8 cellular contexts compared by ENCODE assay signal in the genomic region with DNA sequence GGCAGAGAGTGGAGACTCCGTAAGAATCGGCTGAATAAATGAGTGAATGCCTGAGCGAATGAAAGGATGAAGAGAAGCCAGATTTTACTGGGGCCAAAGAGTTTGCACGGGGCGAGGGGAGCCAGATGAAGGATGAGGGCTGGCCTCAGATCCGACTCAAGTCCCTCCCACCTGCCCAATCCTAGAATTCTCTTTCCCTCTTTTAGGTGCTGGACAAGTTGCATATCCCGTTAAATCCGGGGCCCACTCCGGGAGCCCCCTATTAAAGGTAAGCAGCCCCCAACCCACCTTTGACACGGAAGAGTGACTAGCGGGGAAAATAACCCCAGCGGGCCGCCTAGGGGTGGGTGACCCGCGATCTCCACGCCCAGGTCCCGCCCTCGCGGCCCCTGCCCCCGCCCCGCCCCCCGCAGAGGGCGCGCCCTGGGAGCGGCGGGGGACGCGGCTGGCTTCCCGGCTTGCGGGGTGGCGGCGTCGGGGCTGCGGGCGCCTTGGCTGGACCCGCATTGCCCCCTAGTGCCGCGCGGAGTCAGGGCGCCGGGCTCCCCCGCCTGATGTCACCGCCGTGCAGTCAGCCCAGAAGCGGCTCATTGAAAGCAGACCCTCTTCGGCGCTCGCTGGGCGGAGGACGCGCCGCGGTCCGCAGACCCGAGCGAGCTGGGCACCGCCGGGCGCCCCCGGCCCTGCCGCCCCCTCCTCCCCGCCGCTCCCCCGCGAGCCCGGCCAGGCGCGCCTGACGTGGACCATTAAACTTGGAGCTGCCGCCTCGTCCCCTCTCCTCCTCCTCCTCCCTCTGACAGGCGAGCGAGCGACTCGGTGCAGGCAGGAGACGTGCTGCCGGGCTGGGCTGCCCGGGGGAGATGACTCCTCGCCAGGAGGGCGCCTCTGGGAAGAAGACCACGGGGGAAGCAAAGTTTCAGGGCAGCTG. TPM values are rescaled to one million over a fixed set of nuclear protein-coding genes. Genes with fewer than 3 reads are reported as not detected.
A peak's percentile ranks its signal among the peaks of the same experiment; 100 is the strongest.
DNase-seq lines count a peak whose midpoint lies in the region; ATAC-seq and TF ChIP-seq lines count a peak whose summit lies in the region.

A gene (plus strand): TSS at position 570 of the 928 bp plus-strand sequence. CDS start 424 bp downstream, outside the sequence.

- no peak within 1 kb of the TSS for H3K27ac Mint-ChIP-seq in endothelial cell (ENCODE audit: unreplicated experiment)

- no peak for ATAC-seq in HG03196 (IDR thresholded peaks at IDR 0.05; ENCODE audit: unreplicated experiment)

- no peak for TF ChIP-seq POLR2A in NB4 (IDR thresholded peaks at IDR 0.05; ENCODE audit: extremely low read depth, insufficient read length)

- H3K9me3 Mint-ChIP-seq in endothelial cell (ENCODE audit: unreplicated experiment): no peaks in the 10 kb centered on the region

- TF ChIP-seq CTCF in AG09309 (IDR thresholded peaks at IDR 0.05; ENCODE audit: control insufficient read depth, insufficient read depth, low read depth, low read length, missing control alignments) (peak; percentile 66), NB4 (IDR thresholded peaks at IDR 0.05; ENCODE audit: low read depth, low read length) (peak; percentile 29), endothelial cell (IDR thresholded peaks at IDR 0.05; ENCODE audit: unreplicated experiment) (peak; percentile 63)

- peaks cover 20% of the 10 kb centered on the region for H3K27me3 Mint-ChIP-seq in endothelial cell (ENCODE audit: unreplicated experiment)

- H3K4me3 Mint-ChIP-seq in endothelial cell (ENCODE audit: unreplicated experiment): peak within 1 kb of the TSS; percentile 90

- peaks cover 4% of the 10 kb centered on the region for H3K4me1 Mint-ChIP-seq in endothelial cell (ENCODE audit: unreplicated experiment)

- H3K4me3 ChIP-seq in AG09309 (ENCODE audit: control insufficient read depth, low read depth, low read length) (peak within 1 kb of the TSS; percentile 41), NB4 (ENCODE audit: low read depth, low read length) (peak within 1 kb of the TSS; percentile 3)

- no peaks in the 10 kb centered on the region for H3K36me3 Mint-ChIP-seq in endothelial cell (ENCODE audit: low read depth, unreplicated experiment)

- no peak for DNase-seq in AG09309 (ENCODE audit: low read depth)
- peak; percentile 47 for DNase-seq in GM19238 (ENCODE audit: insufficient read length, low spot score)
- peak; percentile 66 for DNase-seq in NB4 (ENCODE audit: low read depth)
- DNase-seq in activated CD8-positive, alpha-beta memory T cell treated with anti-CD3 and anti-CD28 coated beads for 24 hours: peak; percentile 86
- peak; percentile 82 for DNase-seq in endothelial cell (ENCODE audit: low spot score)
- DNase-seq in middle frontal gyrus (ENCODE audit: extremely low spot score, low spot score): peak; percentile 39
- peak; percentile 24 for DNase-seq in stimulated activated CD8-positive, alpha-beta memory T cell treated with anti-CD3 and anti-CD28 coated beads, Interleukin-7, amount 100 ng/mL, for 24 hours (ENCODE audit: low read depth)

RNA-seq across cellular contexts. Expression of the gene that starts here (rescaled TPM):
- not detected for total RNA-seq in endothelial cell (ENCODE audit: unreplicated experiment)

Comparison
In these comparisons a context has a peak if more than half of its experiments do, and no peak if none do; other contexts are left out.
1. Peak in DNase-seq in endothelial cell; RNA of the gene not detected or under 1 TPM.